In genomic region chr11:92894197-92894596, GRCh38 we compare ENCODE assay signal across 19 cellular contexts.
"Had no signal": no experiment of that assay in that cellular context is flagged by ENCODE, and none has a peak within 500 bp of the region (broad histone marks: within the 10 kb centered on the region; RNA-seq: fewer than 3 reads in every experiment).

No MANE protein-coding gene starts in this region.

- H3K27me3 ChIP-seq: pancreas, sigmoid colon, transverse colon had no signal

- H3K9me3 ChIP-seq: pancreas, prostate gland, sigmoid colon, transverse colon had no signal

- ATAC-seq: activated CD8-positive, alpha-beta T cell treated with anti-CD3 and anti-CD28 coated beads for 36 hours; activated naive CD8-positive, alpha-beta T cell treated with anti-CD3 and anti-CD28 coated beads, Interleukin-2, amount 50 U/mL, for 24 hours; activated T-cell treated with anti-CD3 and anti-CD28 coated beads, Interleukin-2, amount 50 U/mL, for 4 hours; activated T-helper 17 cell treated with anti-CD3 and anti-CD28 coated beads, Interleukin-2, amount 50 U/mL, for 72 hours; left colon; pancreas had no signal

- H3K4me1 ChIP-seq: pancreas, prostate gland, sigmoid colon, transverse colon had no signal

- H3K36me3 ChIP-seq: pancreas, prostate gland, sigmoid colon, transverse colon had no signal

- H3K4me3 ChIP-seq: pancreas, prostate gland, sigmoid colon, transverse colon had no signal

- DNase-seq: activated B cell treated with CpG ODN at 0.5 μM for 24 hours; activated CD4-positive, alpha-beta T cell treated with anti-CD3 and anti-CD28 coated beads, Interleukin-2, amount 50 U/mL, for 1 hour; activated CD8-positive, alpha-beta T cell treated with anti-CD3 and anti-CD28 coated beads for 36 hours; activated naive CD8-positive, alpha-beta T cell treated with anti-CD3 and anti-CD28 coated beads, Interleukin-2, amount 50 U/mL, for 24 hours; activated T-cell treated with anti-CD3 and anti-CD28 coated beads, Interleukin-2, amount 50 U/mL, for 4 hours; amygdala; foreskin fibroblast; head of caudate nucleus; hippocampal formation; left colon; naive B cell; nephron progenitor cell; pancreas; sigmoid colon; stimulated activated CD4-positive, alpha-beta T cell treated with anti-CD3 and anti-CD28 coated beads, Interleukin-15, amount 100 ng/mL, for 24 hours; stimulated activated naive CD4-positive, alpha-beta T cell; transverse colon had no signal

- H3K27ac ChIP-seq: pancreas, prostate gland, sigmoid colon, transverse colon had no signal
